Comparison of ENCODE assay signal across 12 cellular contexts in genomic region chr5:87401626-87402025, GRCh38. TPM values are rescaled to one million over a fixed set of nuclear protein-coding genes. Genes with fewer than 3 reads are reported as not detected.
A peak's percentile ranks its signal among the peaks of the same experiment; 100 is the strongest.
DNase-seq lines count a peak whose midpoint lies in the region; ATAC-seq and TF ChIP-seq lines count a peak whose summit lies in the region.
"Had no signal": no experiment of that assay in that cellular context is flagged by ENCODE, and none has a peak within 500 bp of the region (broad histone marks: within the 10 kb centered on the region; RNA-seq: fewer than 3 reads in every experiment).

No MANE protein-coding gene starts in this region.

- no peak overlapping the region for H3K4me3 ChIP-seq in CD4-positive, CD25-positive, alpha-beta regulatory T cell (ENCODE audit: low read depth, low read length)
- H3K4me3 ChIP-seq in CD4-positive, alpha-beta memory T cell (ENCODE audit: low read length in 2 of 2) = no peak overlapping the region
- H3K4me3 ChIP-seq in tibial nerve (no peak overlapping the region), smooth muscle cell (no peak overlapping the region)

- no peak overlapping the region for H2AFZ ChIP-seq in smooth muscle cell (ENCODE audit: low read depth)

- POLR2A ChIA-PET in CD4-positive, alpha-beta memory T cell (lab: Charles Lee; ENCODE audit: partially characterized antibody) = no interaction called here

- peaks cover 11% of the 10 kb centered on the region for H3K4me1 ChIP-seq in CD4-positive, CD25-positive, alpha-beta regulatory T cell (ENCODE audit: control insufficient read depth, insufficient read depth, low read length, poor library complexity, severe bottlenecking)
- H3K4me1 ChIP-seq in CD4-positive, alpha-beta memory T cell (ENCODE audit: insufficient read depth, low read length) = peaks cover 36% of the 10 kb centered on the region
- peaks cover 0 to 17% (median 0%) of the 10 kb centered on the region in 4 donors for H3K4me1 ChIP-seq in tibial nerve
- H3K4me1 ChIP-seq in smooth muscle cell (ENCODE audit: low read depth) = no peaks in the 10 kb centered on the region
- H3K4me1 ChIP-seq: BE2C had no signal

- TF ChIP-seq CTCF in tibial nerve (IDR thresholded peaks at IDR 0.05) = no peak
- TF ChIP-seq CTCF in smooth muscle cell (IDR thresholded peaks at IDR 0.05; ENCODE audit: borderline replicate concordance, insufficient read depth, poor library complexity, severe bottlenecking) = no peak

- H3K4me1 Mint-ChIP-seq in CD4-positive, CD25-positive, alpha-beta regulatory T cell = peaks cover 15 to 60% (median 44%) of the 10 kb centered on the region in 4 donors
- peaks cover 25 to 65% (median 34%) of the 10 kb centered on the region in 4 donors for H3K4me1 Mint-ChIP-seq in CD4-positive, alpha-beta memory T cell
- H3K4me1 Mint-ChIP-seq in activated T-helper 17 cell treated with anti-CD3 and anti-CD28 coated beads, Interleukin-2, amount 50 U/mL, for 72 hours = peaks cover 18% of the 10 kb centered on the region
- peaks cover 9% of the 10 kb centered on the region for H3K4me1 Mint-ChIP-seq in memory B cell

- H3K36me3 Mint-ChIP-seq in CD4-positive, CD25-positive, alpha-beta regulatory T cell = peaks cover 45% of the 10 kb centered on the region
- peaks cover 59 to 86% of the 10 kb centered on the region in 2 donors for H3K36me3 Mint-ChIP-seq in CD4-positive, alpha-beta memory T cell
- H3K36me3 Mint-ChIP-seq in activated T-helper 17 cell treated with anti-CD3 and anti-CD28 coated beads, Interleukin-2, amount 50 U/mL, for 72 hours (ENCODE audit: low read depth) = peaks cover 97% of the 10 kb centered on the region
- peaks cover 21% of the 10 kb centered on the region for H3K36me3 Mint-ChIP-seq in memory B cell

- CTCF ChIA-PET in CD4-positive, alpha-beta memory T cell (lab: Charles Lee; ENCODE audit: partially characterized antibody) = interaction anchor here (0.6 to 3.6 kb wide), 5 partner anchors 11 to 431 kb away, joined by 3 to 26 read pairs (median 4); no protein-coding TSS in a partner anchor

- H3K9me3 Mint-ChIP-seq in CD4-positive, CD25-positive, alpha-beta regulatory T cell = no peaks in the 10 kb centered on the region
- peaks cover 0 to under 1% (median 0%) of the 10 kb centered on the region in 8 donors for H3K9me3 Mint-ChIP-seq in CD4-positive, alpha-beta memory T cell
- no peaks in the 10 kb centered on the region for H3K9me3 Mint-ChIP-seq in activated T-helper 17 cell treated with anti-CD3 and anti-CD28 coated beads, Interleukin-2, amount 50 U/mL, for 72 hours
- H3K9me3 Mint-ChIP-seq in memory B cell = no peaks in the 10 kb centered on the region

- intact Hi-C loops in CD4-positive, alpha-beta memory T cell (cut with micrococcal nuclease) = no loop called here

- ATAC-seq in CD4-positive, CD25-positive, alpha-beta regulatory T cell (ENCODE audit: low read depth in 2 of 2) = no peak
- ATAC-seq in activated T-helper 17 cell treated with anti-CD3 and anti-CD28 coated beads, Interleukin-2, amount 50 U/mL, for 72 hours (replicated peaks) = no peak
- ATAC-seq in memory B cell (ENCODE audit: low read depth) (no peak), HG02973 (IDR thresholded peaks at IDR 0.05; ENCODE audit: unreplicated experiment) (no peak)

- H4K20me1 ChIP-seq in smooth muscle cell (ENCODE audit: low read depth) = peaks cover 15% of the 10 kb centered on the region

- peaks cover 19% of the 10 kb centered on the region for H3F3A ChIP-seq in smooth muscle cell (ENCODE audit: low read depth)

- H3K4me2 ChIP-seq in smooth muscle cell = no peak overlapping the region

- TF ChIP-seq EP300 in tibial nerve (IDR thresholded peaks at IDR 0.05) = no peak

- no peak overlapping the region for H3K9ac ChIP-seq in smooth muscle cell (ENCODE audit: low read depth)

- no peaks in the 10 kb centered on the region for H3K79me2 ChIP-seq in smooth muscle cell (ENCODE audit: low read depth)

- no peak overlapping the region for H3K4me3 Mint-ChIP-seq in CD4-positive, CD25-positive, alpha-beta regulatory T cell
- no peak overlapping the region for H3K4me3 Mint-ChIP-seq in CD4-positive, alpha-beta memory T cell
- H3K4me3 Mint-ChIP-seq in activated T-helper 17 cell treated with anti-CD3 and anti-CD28 coated beads, Interleukin-2, amount 50 U/mL, for 72 hours = no peak overlapping the region
- no peak overlapping the region for H3K4me3 Mint-ChIP-seq in memory B cell
- H3K4me3 Mint-ChIP-seq: IgD-negative memory B cell had no signal

- peaks cover 80% of the 10 kb centered on the region for H3K36me3 ChIP-seq in CD4-positive, CD25-positive, alpha-beta regulatory T cell (ENCODE audit: control insufficient read depth, insufficient read depth, low read length)
- peaks cover 71% of the 10 kb centered on the region for H3K36me3 ChIP-seq in CD4-positive, alpha-beta memory T cell (ENCODE audit: insufficient read depth, low read length)
- H3K36me3 ChIP-seq in tibial nerve (peaks cover 8 to 79% (median 9%) of the 10 kb centered on the region in 3 donors), smooth muscle cell (ENCODE audit: low read depth) (peaks cover 35% of the 10 kb centered on the region)

- H3K27ac Mint-ChIP-seq in CD4-positive, CD25-positive, alpha-beta regulatory T cell = no peak overlapping the region
- H3K27ac Mint-ChIP-seq in CD4-positive, alpha-beta memory T cell = peak overlapping the region in 5 of 7 donors; percentile 2 to 81 (median 61)
- H3K27ac Mint-ChIP-seq in activated T-helper 17 cell treated with anti-CD3 and anti-CD28 coated beads, Interleukin-2, amount 50 U/mL, for 72 hours = peak overlapping the region; percentile 43
- H3K27ac Mint-ChIP-seq in memory B cell = peak overlapping the region; percentile 24

- H3K27me3 Mint-ChIP-seq in CD4-positive, CD25-positive, alpha-beta regulatory T cell = no peaks in the 10 kb centered on the region
- H3K27me3 Mint-ChIP-seq in CD4-positive, alpha-beta memory T cell = no peaks in the 10 kb centered on the region
- H3K27me3 Mint-ChIP-seq in activated T-helper 17 cell treated with anti-CD3 and anti-CD28 coated beads, Interleukin-2, amount 50 U/mL, for 72 hours = no peaks in the 10 kb centered on the region
- H3K27me3 Mint-ChIP-seq in memory B cell = no peaks in the 10 kb centered on the region
- H3K27me3 Mint-ChIP-seq: IgD-negative memory B cell had no signal

- H3K27ac ChIP-seq in CD4-positive, CD25-positive, alpha-beta regulatory T cell (ENCODE audit: insufficient read depth, low read length, poor library complexity, severe bottlenecking) = peak overlapping the region; percentile 28
- H3K27ac ChIP-seq in CD4-positive, alpha-beta memory T cell (ENCODE audit: low read depth, low read length) = no peak overlapping the region
- no peak overlapping the region for H3K27ac ChIP-seq in tibial nerve
- no peak overlapping the region for H3K27ac ChIP-seq in smooth muscle cell (ENCODE audit: low read depth)
- H3K27ac ChIP-seq: C4-2B had no signal

- H3K27me3 ChIP-seq in CD4-positive, CD25-positive, alpha-beta regulatory T cell (ENCODE audit: control insufficient read depth, insufficient read depth, low read length) = no peaks in the 10 kb centered on the region
- no peaks in the 10 kb centered on the region for H3K27me3 ChIP-seq in CD4-positive, alpha-beta memory T cell (ENCODE audit: insufficient read depth, low read length)
- H3K27me3 ChIP-seq in tibial nerve = no peaks in the 10 kb centered on the region
- no peaks in the 10 kb centered on the region for H3K27me3 ChIP-seq in smooth muscle cell (ENCODE audit: low read depth)
- H3K27me3 ChIP-seq: BE2C had no signal

- no peak for TF ChIP-seq POLR2A in tibial nerve (IDR thresholded peaks at IDR 0.05)

- no peaks in the 10 kb centered on the region for H3K9me3 ChIP-seq in CD4-positive, CD25-positive, alpha-beta regulatory T cell (ENCODE audit: control insufficient read depth in 2 of 2, low read length in 2 of 2)
- no peaks in the 10 kb centered on the region for H3K9me3 ChIP-seq in CD4-positive, alpha-beta memory T cell (ENCODE audit: control insufficient read depth in 1 of 2, low read length in 2 of 2)
- H3K9me3 ChIP-seq in tibial nerve (peaks cover 0 to 3% (median 0%) of the 10 kb centered on the region in 4 donors), smooth muscle cell (replicated peaks; ENCODE audit: low read depth) (peaks cover 8% of the 10 kb centered on the region)
- H3K9me3 ChIP-seq: BE2C had no signal

- no peak for DNase-seq in CD4-positive, CD25-positive, alpha-beta regulatory T cell
- DNase-seq in CD4-positive, alpha-beta memory T cell = no peak
- DNase-seq in memory B cell (ENCODE audit: low spot score in 2 of 2) (no peak), tibial nerve (ENCODE audit: low spot score in 2 of 2) (no peak), smooth muscle cell (lab: John Stamatoyannopoulos, UW; ENCODE audit: unreplicated experiment) (no peak)
- DNase-seq: BE2C, DMS 273 treated with DMSO at 0.1 percent for 48 hours, HCEC 1CT had no signal

RNA-seq across cellular contexts. Expression of gene CCNH, which starts 11.1 kb away (rescaled TPM):
- total RNA-seq in CD4-positive, CD25-positive, alpha-beta regulatory T cell = 393 TPM
- 10 to 100 TPM; 60.0 to 65.8 (median 63.5) TPM for polyA plus RNA-seq in CD4-positive, CD25-positive, alpha-beta regulatory T cell
- total RNA-seq in CD4-positive, alpha-beta memory T cell = 10 to 100 TPM; 93.9 to 98.6 TPM
- polyA plus RNA-seq in CD4-positive, alpha-beta memory T cell = 10 to 100 TPM; 54.1 to 58.4 TPM
- 10 to 100 TPM; 59.0 to 67.4 TPM for total RNA-seq in activated T-helper 17 cell treated with anti-CD3 and anti-CD28 coated beads, Interleukin-2, amount 50 U/mL, for 72 hours
- total RNA-seq in tibial nerve = 100 to 1,000 TPM; 116 to 183 (median 158) TPM
- total RNA-seq in smooth muscle cell = 96.7 and 97.0 TPM in 2 replicates
- polyA plus RNA-seq in smooth muscle cell = 33.2 and 36.8 TPM in 2 replicates

Comparison
In these comparisons a context has a peak if more than half of its experiments do, and no peak if none do; other contexts are left out.
1. H3K27ac Mint-ChIP-seq: peak in CD4-positive, alpha-beta memory T cell (5 of 7), activated T-helper 17 cell treated with anti-CD3 and anti-CD28 coated beads, Interleukin-2, amount 50 U/mL, for 72 hours (single experiment) and memory B cell (single experiment); none in CD4-positive, CD25-positive, alpha-beta regulatory T cell (0 of 3).